In the genomic region with DNA sequence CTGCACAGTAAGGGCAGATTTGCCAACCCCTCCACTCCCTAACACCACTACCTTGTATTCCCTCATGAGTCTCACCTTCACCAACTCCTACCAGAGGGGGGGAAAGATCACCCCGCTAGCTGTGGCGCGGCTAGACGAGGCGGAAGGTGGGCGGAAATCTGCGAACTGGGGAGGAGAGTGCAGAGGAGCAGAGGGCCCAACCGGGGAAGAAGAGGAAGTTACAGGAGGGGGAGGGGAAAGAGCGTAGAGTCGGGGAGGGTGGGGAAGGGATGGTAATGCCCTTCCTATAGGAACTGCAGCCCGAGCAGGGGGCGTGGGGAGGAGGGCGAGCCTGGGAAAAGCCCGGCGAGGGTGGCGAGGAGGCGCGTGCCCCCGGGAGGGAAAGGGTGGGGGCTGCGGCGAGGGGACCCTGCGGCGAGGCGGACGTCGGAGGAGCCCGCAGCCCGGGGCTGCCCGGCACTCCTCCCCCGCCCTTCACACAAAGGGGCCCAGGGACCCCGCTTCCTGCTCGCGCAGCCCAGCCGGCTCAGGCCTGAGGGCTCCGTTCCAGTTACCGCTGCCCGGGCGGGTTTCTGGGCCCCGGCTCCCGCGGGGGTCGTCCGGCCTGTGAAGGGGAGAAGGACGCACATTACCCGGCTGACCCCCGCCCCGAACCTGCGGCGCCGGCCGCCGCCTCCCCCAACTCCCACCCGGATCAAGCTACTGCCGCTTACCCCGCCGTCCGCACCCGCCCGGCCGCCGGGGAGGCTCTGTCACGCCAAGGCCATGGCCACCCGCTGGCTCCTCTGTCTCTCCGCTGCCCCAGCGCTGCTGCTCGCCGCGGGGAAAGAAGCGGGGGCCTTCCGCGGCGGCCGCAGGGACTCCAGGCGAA, we compare ENCODE assay signal across 8 cellular contexts. TPM values are rescaled to one million over a fixed set of nuclear protein-coding genes. Genes with fewer than 3 reads are reported as not detected.
A peak's percentile ranks its signal among the peaks of the same experiment; 100 is the strongest.
DNase-seq lines count a peak whose midpoint lies in the region; TF ChIP-seq lines count a peak whose summit lies in the region.

No MANE protein-coding gene starts in this region.

- H3K9me3 ChIP-seq in ES-I3 (ENCODE audit: control insufficient read depth, insufficient read depth, low read length) (no peaks in the 10 kb centered on the region), HAP-1 (no peaks in the 10 kb centered on the region), neutrophil (no peaks in the 10 kb centered on the region)

- peak overlapping the region; percentile 88 for H3K4me3 ChIP-seq in HAP-1
- H3K4me3 ChIP-seq in neutrophil (ENCODE audit: low read depth in 1 of 2, low read length in 1 of 2): peak overlapping the region; percentile 66 to 76

- DNase-seq in HAP-1 (ENCODE audit: low spot score in 2 of 2) (peak; percentile 91 to 92), M059J (ENCODE audit: low read depth) (peak; percentile 89), SHP77 (lab: John Stamatoyannopoulos, UW) (peak; percentile 7 to 46), activated gamma-delta T cell (lab: John Stamatoyannopoulos, UW) (peak; percentile 61), foreskin melanocyte (peak; percentile 67)

- H3K36me3 ChIP-seq in ES-I3 (ENCODE audit: insufficient read depth, low read length): peaks cover 2% of the 10 kb centered on the region; the same call in 1 of the 2 replicates
- H3K36me3 ChIP-seq in HAP-1 (replicated peaks): peaks cover 11% of the 10 kb centered on the region
- peaks cover 18% of the 10 kb centered on the region for H3K36me3 ChIP-seq in neutrophil

- H3K27me3 ChIP-seq in HAP-1 (ENCODE audit: low read depth): no peaks in the 10 kb centered on the region
- no peaks in the 10 kb centered on the region for H3K27me3 ChIP-seq in neutrophil

- H3K4me1 ChIP-seq in ES-I3 (ENCODE audit: insufficient read depth, low read length) (0 out of 2 replicates have a peak, but pooled peaks cover 7% of the 10 kb centered on the region), HAP-1 (peaks cover 18% of the 10 kb centered on the region), neutrophil (ENCODE audit: control insufficient read depth in 1 of 2, insufficient read depth in 1 of 2, low read depth in 1 of 2, low read length in 1 of 2) (peaks cover 28 to 31% of the 10 kb centered on the region in 2 experiments)

- in situ Hi-C loops in HAP-1 (cut with MboI; ENCODE audit: low sequenced_read_pairs): loop anchor here (10.0 kb wide), 2 partner anchors 123 to 373 kb away; no protein-coding TSS in a partner anchor

- TF ChIP-seq CTCF in neutrophil (IDR thresholded peaks at IDR 0.05): no peak

- peak overlapping the region; percentile 97 for H3K27ac ChIP-seq in neutrophil
- H3K27ac ChIP-seq in temporal lobe (ENCODE audit: low read depth, low read length): peak overlapping the region; percentile 7

- H3K9ac ChIP-seq in ES-I3 (ENCODE audit: low read depth, low read length): peak overlapping the region; percentile 92

RNA-seq across cellular contexts. Expression of a gene that starts 1.8 kb away (rescaled TPM):
- total RNA-seq in M059J (2014; rRNA removed; shearing (Covaris generic)): 51.3 and 64.9 TPM in 2 replicates
- total RNA-seq in temporal lobe: 12.8 TPM

Comparison
In these comparisons a context has a peak if more than half of its experiments do, and no peak if none do; other contexts are left out.
1. Peak in every context shown above with its lines: DNase-seq, H3K4me3 ChIP-seq and H3K27ac ChIP-seq.
2. DNase-seq: peak in every context shown above with its lines; median percentile 92 in HAP-1; 89 in M059J; 67 in foreskin melanocyte; 61 in activated gamma-delta T cell; 26 in SHP77.